21 cellular contexts compared by ENCODE assay signal in the genomic region with DNA sequence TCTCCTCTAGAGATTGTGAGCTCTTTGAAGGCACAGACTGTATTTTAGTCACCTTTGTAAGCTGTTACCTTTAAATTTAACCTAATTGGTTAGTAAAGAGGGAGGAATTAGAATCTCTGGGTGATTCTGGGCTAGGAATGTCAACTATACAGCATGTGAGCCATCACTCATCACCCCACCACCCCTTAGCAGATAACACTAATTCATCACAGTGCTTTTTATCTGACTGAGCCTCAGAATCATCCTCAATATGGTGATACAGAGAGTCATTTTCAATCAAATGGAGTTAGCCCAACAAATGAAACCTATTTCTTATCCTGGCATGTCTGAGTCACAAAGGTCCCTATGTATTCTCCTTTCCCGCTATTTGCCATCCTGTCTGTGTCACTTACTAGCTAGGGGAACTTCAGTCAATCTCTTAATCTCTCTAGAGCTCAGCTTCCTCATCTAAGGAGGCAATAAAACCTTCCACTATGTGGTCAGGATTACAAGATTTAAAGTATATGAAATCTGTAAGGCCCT. TPM values are rescaled to one million over a fixed set of nuclear protein-coding genes. Genes with fewer than 3 reads are reported as not detected.
A peak's percentile ranks its signal among the peaks of the same experiment; 100 is the strongest.
DNase-seq lines count a peak whose midpoint lies in the region; ATAC-seq and TF ChIP-seq lines count a peak whose summit lies in the region.
"Had no signal": no experiment of that assay in that cellular context is flagged by ENCODE, and none has a peak within 500 bp of the region (broad histone marks: within the 10 kb centered on the region; RNA-seq: fewer than 3 reads in every experiment).

No MANE protein-coding gene starts in this region.

- no peak overlapping the region for H3K4me2 ChIP-seq in neural progenitor cell
- H3K4me2 ChIP-seq: A549 had no signal

- DNase-seq in COLO829 (ENCODE audit: low spot score): peak; percentile 85
- peak; percentile 32 for DNase-seq in SW480 (ENCODE audit: low spot score)
- no peak for DNase-seq in neural progenitor cell (ENCODE audit: low spot score)
- no peak for DNase-seq in activated CD8-positive, alpha-beta T cell treated with anti-CD3 and anti-CD28 coated beads, Interleukin-2, amount 10 ng/mL, durations not matched to agents 7 days and 5 days
- DNase-seq: BE2C, DMS79, MG63, NCI-H1048, NCI-H1436, NCI-H187 treated with DMSO at 0.1 percent for 48 hours, NCI-H2107, NCI-H446 treated with DMSO at 0.1 percent for 48 hours, NCI-H526 treated with DMSO at 0.1 percent for 48 hours, PC-3, SHP77 treated with DMSO at 0.1 percent for 48 hours had no signal

- TF ChIP-seq CTCF in neural progenitor cell (IDR thresholded peaks at IDR 0.05): no peak

- H3K4me1 Mint-ChIP-seq in neural progenitor cell: peaks cover 27% of the 10 kb centered on the region
- no peaks in the 10 kb centered on the region for H3K4me1 Mint-ChIP-seq in activated CD8-positive, alpha-beta T cell treated with anti-CD3 and anti-CD28 coated beads, Interleukin-2, amount 10 ng/mL, durations not matched to agents 7 days and 5 days (ENCODE audit: low read depth)

- no peak overlapping the region for H3K9ac ChIP-seq in neural progenitor cell

- no peak for ATAC-seq in GM21737 (IDR thresholded peaks at IDR 0.05; ENCODE audit: unreplicated experiment)
- ATAC-seq in activated CD8-positive, alpha-beta T cell treated with anti-CD3 and anti-CD28 coated beads, Interleukin-2, amount 10 ng/mL, durations not matched to agents 7 days and 5 days: no peak
- ATAC-seq: A549, PC-3, SK-N-SH treated with all-trans-retinoic acid at 6 μM for 48 hours had no signal

- H3K79me2 ChIP-seq in neural progenitor cell (ENCODE audit: low read depth): no peaks in the 10 kb centered on the region

- no peaks in the 10 kb centered on the region for H3K9me3 ChIP-seq in neural progenitor cell (ENCODE audit: low read depth)
- H3K9me3 ChIP-seq: A549, BE2C, MG63 had no signal

- peaks cover 2% of the 10 kb centered on the region for H3K9me3 Mint-ChIP-seq in neural progenitor cell
- no peaks in the 10 kb centered on the region for H3K9me3 Mint-ChIP-seq in activated CD8-positive, alpha-beta T cell treated with anti-CD3 and anti-CD28 coated beads, Interleukin-2, amount 10 ng/mL, durations not matched to agents 7 days and 5 days (ENCODE audit: insufficient read depth)

- peak overlapping the region; percentile 31 for H3K27ac Mint-ChIP-seq in neural progenitor cell
- H3K27ac Mint-ChIP-seq in activated CD8-positive, alpha-beta T cell treated with anti-CD3 and anti-CD28 coated beads, Interleukin-2, amount 10 ng/mL, durations not matched to agents 7 days and 5 days: no peak overlapping the region

- peaks cover 14% of the 10 kb centered on the region for H3K27me3 Mint-ChIP-seq in neural progenitor cell (ENCODE audit: insufficient read depth, low read depth)
- H3K27me3 Mint-ChIP-seq in activated CD8-positive, alpha-beta T cell treated with anti-CD3 and anti-CD28 coated beads, Interleukin-2, amount 10 ng/mL, durations not matched to agents 7 days and 5 days (ENCODE audit: low read depth): peaks cover 48% of the 10 kb centered on the region

- no peaks in the 10 kb centered on the region for H3F3A ChIP-seq in neural progenitor cell (ENCODE audit: low read depth)

- no peaks in the 10 kb centered on the region for H3K36me3 ChIP-seq in neural progenitor cell
- H3K36me3 ChIP-seq: BE2C, MG63 had no signal

- peaks cover 16% of the 10 kb centered on the region for H3K4me1 ChIP-seq in neural progenitor cell
- H3K4me1 ChIP-seq: BE2C had no signal

- CTCF ChIA-PET in activated CD8-positive, alpha-beta T cell treated with anti-CD3 and anti-CD28 coated beads, Interleukin-2, amount 10 ng/mL, durations not matched to agents 7 days and 5 days (lab: Charles Lee): interaction anchor here (4.4 to 27.3 kb wide), 2 partner anchors 10 to 19 kb away, joined by 22 to 617 read pairs; partner anchors contain the start of genes KCNJ10 and KCNJ9

- H3K36me3 Mint-ChIP-seq in neural progenitor cell: no peaks in the 10 kb centered on the region
- no peaks in the 10 kb centered on the region for H3K36me3 Mint-ChIP-seq in activated CD8-positive, alpha-beta T cell treated with anti-CD3 and anti-CD28 coated beads, Interleukin-2, amount 10 ng/mL, durations not matched to agents 7 days and 5 days (ENCODE audit: low read depth)

- POLR2A ChIA-PET in activated CD8-positive, alpha-beta T cell treated with anti-CD3 and anti-CD28 coated beads, Interleukin-2, amount 10 ng/mL, durations not matched to agents 7 days and 5 days (lab: Charles Lee): no interaction called here

- H3K27me3 ChIP-seq in neural progenitor cell: peaks cover 22% of the 10 kb centered on the region

- H4K20me1 ChIP-seq in neural progenitor cell (ENCODE audit: low read depth): no peaks in the 10 kb centered on the region

- H3K4me3 ChIP-seq in neural progenitor cell: no peak overlapping the region
- H3K4me3 ChIP-seq: A549, MG63 had no signal

- no peak overlapping the region for H3K4me3 Mint-ChIP-seq in neural progenitor cell
- H3K4me3 Mint-ChIP-seq in activated CD8-positive, alpha-beta T cell treated with anti-CD3 and anti-CD28 coated beads, Interleukin-2, amount 10 ng/mL, durations not matched to agents 7 days and 5 days: no peak overlapping the region

- no peak overlapping the region for H2AFZ ChIP-seq in neural progenitor cell (replicated peaks)

- no peak overlapping the region for H3K27ac ChIP-seq in neural progenitor cell
- H3K27ac ChIP-seq: A549, RWPE1 had no signal

RNA-seq across cellular contexts. Expression of gene KCNJ10, which starts 13.3 kb away (rescaled TPM):
- total RNA-seq in neural progenitor cell (ENCODE audit: low replicate concordance): 0.15 TPM in 1 of 2 replicates, not detected in the other
- total RNA-seq in activated CD8-positive, alpha-beta T cell treated with anti-CD3 and anti-CD28 coated beads, Interleukin-2, amount 10 ng/mL, durations not matched to agents 7 days and 5 days: not detected
- total RNA-seq: H4, LHCN-M2 had no signal

RNA-seq across cellular contexts. Expression of gene KCNJ9, which starts 24.6 kb away (rescaled TPM):
- total RNA-seq in neural progenitor cell (ENCODE audit: low replicate concordance): 0.09 TPM in 2 replicates
- not detected for total RNA-seq in activated CD8-positive, alpha-beta T cell treated with anti-CD3 and anti-CD28 coated beads, Interleukin-2, amount 10 ng/mL, durations not matched to agents 7 days and 5 days
- total RNA-seq: H4, LHCN-M2, PC-3 had no signal

RNA-seq across cellular contexts. Expression of gene PIGM, which starts 24.9 kb away (rescaled TPM):
- 4.5 and 7.1 TPM in 2 replicates for total RNA-seq in neural progenitor cell (ENCODE audit: low replicate concordance)
- total RNA-seq in activated CD8-positive, alpha-beta T cell treated with anti-CD3 and anti-CD28 coated beads, Interleukin-2, amount 10 ng/mL, durations not matched to agents 7 days and 5 days: 1 to 10 TPM; 4.2 to 4.5 TPM

RNA-seq across cellular contexts. Expression of gene IGSF8, which starts 41.7 kb away (rescaled TPM):
- total RNA-seq in neural progenitor cell (ENCODE audit: low replicate concordance): 9.4 and 23.4 TPM in 2 replicates
- 10 to 100 TPM; 41.7 to 44.4 TPM for total RNA-seq in activated CD8-positive, alpha-beta T cell treated with anti-CD3 and anti-CD28 coated beads, Interleukin-2, amount 10 ng/mL, durations not matched to agents 7 days and 5 days

RNA-seq across cellular contexts. Expression of gene ATP1A2, which starts 58.9 kb away (rescaled TPM):
- 88.6 and 154 TPM in 2 replicates for total RNA-seq in neural progenitor cell (ENCODE audit: low replicate concordance)
- not detected for total RNA-seq in activated CD8-positive, alpha-beta T cell treated with anti-CD3 and anti-CD28 coated beads, Interleukin-2, amount 10 ng/mL, durations not matched to agents 7 days and 5 days
- total RNA-seq: H4, PC-3 had no signal

Comparison
In these comparisons a context has a peak if more than half of its experiments do, and no peak if none do; other contexts are left out.
1. DNase-seq: peak in COLO829 (single experiment) and SW480 (single experiment); none in neural progenitor cell (single experiment) and activated CD8-positive, alpha-beta T cell treated with anti-CD3 and anti-CD28 coated beads, Interleukin-2, amount 10 ng/mL, durations not matched to agents 7 days and 5 days (single experiment).